ENCODE assay signal across 21 cellular contexts in the genomic region with DNA sequence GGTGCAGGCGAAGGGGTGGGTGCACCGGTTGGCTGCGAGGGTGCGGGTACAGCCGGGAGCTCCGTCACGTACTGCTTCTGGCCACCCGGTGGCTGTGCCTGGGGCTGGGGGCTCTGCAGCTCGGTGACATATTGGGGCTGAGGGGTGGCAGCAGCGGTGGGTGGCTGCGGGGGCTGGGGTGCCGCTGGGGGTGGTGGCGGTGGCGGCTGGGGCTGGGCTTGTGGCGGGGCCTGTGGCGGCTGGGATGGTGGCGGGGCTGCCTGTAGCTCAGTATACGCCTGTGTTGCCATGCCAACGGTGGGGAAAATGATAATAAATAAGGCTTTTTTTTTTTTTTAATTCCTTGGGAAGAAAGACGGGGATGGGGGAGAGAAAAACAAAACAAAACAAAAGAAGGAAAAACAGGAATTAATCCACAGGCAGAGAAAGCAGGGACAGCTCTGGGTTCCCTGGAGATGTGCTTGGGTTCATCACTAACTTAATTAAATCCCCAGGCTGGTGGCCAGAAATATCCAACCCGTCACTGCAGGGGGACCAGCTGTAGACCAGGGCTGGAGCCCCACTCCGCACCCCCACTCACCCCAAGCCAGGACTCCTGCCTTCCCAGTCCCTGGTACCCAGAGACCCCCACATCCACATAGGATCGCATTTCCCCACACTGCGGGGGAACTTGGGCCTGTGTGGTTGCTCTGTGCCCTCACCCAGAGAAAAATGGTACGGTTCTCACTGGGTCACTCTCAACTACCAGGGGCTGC. TPM values are rescaled to one million over a fixed set of nuclear protein-coding genes. Genes with fewer than 3 reads are reported as not detected.
DNase-seq lines count a peak whose midpoint lies in the region; ATAC-seq, FAIRE-seq and TF ChIP-seq lines count a peak whose summit lies in the region.
"Had no signal": no experiment of that assay in that cellular context is flagged by ENCODE, and none has a peak within 500 bp of the region (broad histone marks: within the 10 kb centered on the region; RNA-seq: fewer than 3 reads in every experiment).

No MANE protein-coding gene starts in this region.

- no peaks in the 10 kb centered on the region for H3K27me3 ChIP-seq in IMR-90 (ENCODE audit: control insufficient read depth, insufficient read depth, low read length)
- H3K27me3 ChIP-seq in H1 (replicated peaks in 1 of 4; ENCODE audit: control insufficient read depth in 3 of 4, extremely low read depth in 1 of 4, insufficient read depth in 3 of 4, low read length in 3 of 4), result no peaks in the 10 kb centered on the region
- no peaks in the 10 kb centered on the region for H3K27me3 ChIP-seq in small intestine (ENCODE audit: control insufficient read depth in 2 of 2, insufficient read depth in 2 of 2, low read length in 2 of 2)

- H2BK5ac ChIP-seq in IMR-90 (ENCODE audit: low read depth, low read length, poor library complexity, severe bottlenecking), result no peak overlapping the region
- no peak overlapping the region for H2BK5ac ChIP-seq in H1 (ENCODE audit: low read depth, low read length)

- H3K14ac ChIP-seq in IMR-90 (replicated peaks; ENCODE audit: low read depth, low read length) (no peak overlapping the region), H1 (ENCODE audit: insufficient read length) (no peak overlapping the region)

- no peak overlapping the region for H2BK12ac ChIP-seq in H1 (ENCODE audit: low read depth, low read length)

- H3K9me3 ChIP-seq in IMR-90 (ENCODE audit: control insufficient read depth, insufficient read depth, low read length) (peaks cover 4% of the 10 kb centered on the region), H1 (ENCODE audit: insufficient read depth in 2 of 2, low read depth in 1 of 2, low read length in 1 of 2) (peaks cover under 1 to 4% of the 10 kb centered on the region in 2 experiments; a peak in 3 of 4 replicates), small intestine (ENCODE audit: control insufficient read depth, low read depth) (no peaks in the 10 kb centered on the region)
- H3K9me3 ChIP-seq: thoracic aorta had no signal

- no peaks in the 10 kb centered on the region; a peak in 1 of 4 replicates for H3K79me2 ChIP-seq in H1 (ENCODE audit: control insufficient read depth in 1 of 2, insufficient read depth in 2 of 2, low read length in 2 of 2)

- no peak overlapping the region for H3K27ac ChIP-seq in IMR-90 (ENCODE audit: insufficient read depth, low read length)
- H3K27ac ChIP-seq in H1 (ENCODE audit: low read depth, low read length), result peak overlapping the region; percentile 45; the same call in 1 of the 2 replicates
- peak overlapping the region in 1 of 2 donors; percentile 11 for H3K27ac ChIP-seq in small intestine (ENCODE audit: low read depth in 1 of 2, low read length in 1 of 2)
- H3K27ac ChIP-seq: thoracic aorta had no signal

- no peak overlapping the region for H3K23ac ChIP-seq in IMR-90 (ENCODE audit: low read depth, low read length)
- no peak overlapping the region for H3K23ac ChIP-seq in H1 (ENCODE audit: insufficient read length)

- no peak overlapping the region for H4K5ac ChIP-seq in IMR-90 (ENCODE audit: low read depth, low read length)
- H4K5ac ChIP-seq in H1 (ENCODE audit: insufficient read length, low read depth, low read length), result no peak overlapping the region

- DNase-seq in activated naive CD4-positive, alpha-beta T cell treated with anti-CD3 and anti-CD28 coated beads, Interleukin-2, amount 10 ng/mL, durations not matched to agents 7 days and 5 days, result no peak
- no peak for DNase-seq in activated naive CD4-positive, alpha-beta T cell treated with anti-CD3 and anti-CD28 coated beads, Interleukin-2, amount 50 U/mL, for 72 hours (ENCODE audit: low spot score in 2 of 2)
- DNase-seq in IMR-90 (no peak), H1 (ENCODE audit: low read depth in 1 of 2, low spot score in 2 of 2) (no peak), nephron progenitor cell (no peak), small intestine (no peak), SHP77 treated with DMSO at 0.1 percent for 48 hours (lab: John Stamatoyannopoulos, UW) (no peak)
- DNase-seq: activated CD4-positive, alpha-beta T cell treated with anti-CD3 and anti-CD28 coated beads for 36 hours; cortex of kidney; NCI-H1417 treated with DMSO at 0.1 percent for 48 hours; NCI-H526; T-cell had no signal

- H3K4me1 Mint-ChIP-seq in activated naive CD4-positive, alpha-beta T cell treated with anti-CD3 and anti-CD28 coated beads, Interleukin-2, amount 10 ng/mL, durations not matched to agents 7 days and 5 days, result peaks cover 20% of the 10 kb centered on the region
- peaks cover 22% of the 10 kb centered on the region for H3K4me1 Mint-ChIP-seq in nephron progenitor cell

- no peak for TF ChIP-seq POLR2A in IMR-90 (IDR thresholded peaks at IDR 0.05; ENCODE audit: low read depth, low read length)
- TF ChIP-seq POLR2A in H1 (IDR thresholded peaks at IDR 0.05; ENCODE audit: control extremely low read depth in 1 of 2, low read depth in 2 of 2, low read length in 2 of 2), result no peak

- H3K36me3 ChIP-seq in IMR-90 (ENCODE audit: control insufficient read depth, insufficient read depth, low read length) (peaks cover 19% of the 10 kb centered on the region), H1 (ENCODE audit: control insufficient read depth in 2 of 4, insufficient read depth in 4 of 4, low read length in 3 of 4) (no peaks in the 10 kb centered on the region; a peak in 2 of 8 replicates), small intestine (ENCODE audit: control insufficient read depth in 2 of 2, insufficient read depth in 2 of 2, low read length in 2 of 2) (peaks cover 0 to 8% of the 10 kb centered on the region in 2 donors)

- H2BK20ac ChIP-seq in IMR-90 (ENCODE audit: low read depth, low read length) (no peak overlapping the region), H1 (ENCODE audit: low read length) (no peak overlapping the region)

- no TSS peak for BruUV-seq in IMR-90 (replicated peaks; lab: Mats Ljungman, UMichigan)

- dilution Hi-C loops in IMR-90 (cut with HindIII; ENCODE audit: low sequenced_read_pairs, unreplicated experiment), result no loop called here

- no peaks in the 10 kb centered on the region for H3K4me1 ChIP-seq in IMR-90 (ENCODE audit: control insufficient read depth, insufficient read depth, low read length)
- peaks cover 0 to 6% (median 2%) of the 10 kb centered on the region in 4 experiments; a peak in 5 of 7 replicates for H3K4me1 ChIP-seq in H1 (replicated peaks in 1 of 4; ENCODE audit: control insufficient read depth in 3 of 4, insufficient read depth in 4 of 4, low read length in 3 of 4)
- H3K4me1 ChIP-seq in small intestine (ENCODE audit: control insufficient read depth in 2 of 2, insufficient read depth in 1 of 2, low read depth in 1 of 2, low read length in 1 of 2), result no peaks in the 10 kb centered on the region

- H3K27me3 Mint-ChIP-seq in activated naive CD4-positive, alpha-beta T cell treated with anti-CD3 and anti-CD28 coated beads, Interleukin-2, amount 10 ng/mL, durations not matched to agents 7 days and 5 days, result no peaks in the 10 kb centered on the region
- H3K27me3 Mint-ChIP-seq in nephron progenitor cell (ENCODE audit: low read depth, poor library complexity), result no peaks in the 10 kb centered on the region
- H3K27me3 Mint-ChIP-seq: activated CD4-positive, alpha-beta T cell treated with anti-CD3 and anti-CD28 coated beads for 36 hours; T-cell had no signal

- TF ChIP-seq CTCF in IMR-90 (conservative IDR thresholded peaks at IDR 0.05; ENCODE audit: low read depth, low read length) (no peak), H1 (IDR thresholded peaks at IDR 0.05; ENCODE audit: control extremely low read depth in 1 of 3, insufficient read depth in 1 of 3, low read depth in 1 of 3, low read length in 3 of 3) (no peak), nephron progenitor cell (IDR thresholded peaks at IDR 0.05) (no peak)

- intact Hi-C loops in IMR-90 (cut with micrococcal nuclease), result no loop called here

- H4K8ac ChIP-seq in IMR-90 (ENCODE audit: low read depth in 2 of 2, low read length in 2 of 2), result no peak overlapping the region
- H4K8ac ChIP-seq in H1 (ENCODE audit: extremely low read depth, insufficient read depth, low read length), result no peak overlapping the region

- peaks cover 16 to 34% of the 10 kb centered on the region in 2 experiments for H3K79me1 ChIP-seq in IMR-90 (ENCODE audit: low read depth in 1 of 2, low read length in 2 of 2)
- peaks cover 6% of the 10 kb centered on the region; the same call in 1 of the 2 replicates for H3K79me1 ChIP-seq in H1 (ENCODE audit: low read depth, low read length)

- no peaks in the 10 kb centered on the region for H3K23me2 ChIP-seq in H1 (ENCODE audit: low read depth, low read length)

- H3K4me2 ChIP-seq in IMR-90 (ENCODE audit: low read depth, low read length) (no peak overlapping the region), H1 (ENCODE audit: insufficient read depth in 1 of 2, low read depth in 2 of 2, low read length in 2 of 2) (no peak overlapping the region)

- no peak overlapping the region for H3K9ac ChIP-seq in IMR-90 (ENCODE audit: low read depth, low read length)
- H3K9ac ChIP-seq in H1 (replicated peaks in 1 of 4; ENCODE audit: extremely low read depth in 1 of 4, low read depth in 3 of 4, low read length in 3 of 4), result no peak overlapping the region; a peak in 1 of 7 replicates

- no peak for TF ChIP-seq RAD21 in IMR-90 (IDR thresholded peaks at IDR 0.05; ENCODE audit: low read length)
- TF ChIP-seq RAD21 in H1 (IDR thresholded peaks at IDR 0.05 in 1 of 2, conservative IDR thresholded peaks at IDR 0.05 in 1 of 2; ENCODE audit: low read depth in 2 of 2, low read length in 2 of 2), result no peak

- peaks cover 41% of the 10 kb centered on the region for H3K36me3 Mint-ChIP-seq in activated naive CD4-positive, alpha-beta T cell treated with anti-CD3 and anti-CD28 coated beads, Interleukin-2, amount 10 ng/mL, durations not matched to agents 7 days and 5 days
- peaks cover 5 to 18% of the 10 kb centered on the region in 2 donors for H3K36me3 Mint-ChIP-seq in activated naive CD4-positive, alpha-beta T cell treated with anti-CD3 and anti-CD28 coated beads, Interleukin-2, amount 50 U/mL, for 72 hours
- H3K36me3 Mint-ChIP-seq in nephron progenitor cell (ENCODE audit: low read depth), result peaks cover 37% of the 10 kb centered on the region

- H3K4ac ChIP-seq in IMR-90 (ENCODE audit: low read depth, low read length) (no peak overlapping the region), H1 (replicated peaks; ENCODE audit: insufficient read length, low read depth, low read length) (no peak overlapping the region)

- no peak overlapping the region for H3K4me3 Mint-ChIP-seq in activated naive CD4-positive, alpha-beta T cell treated with anti-CD3 and anti-CD28 coated beads, Interleukin-2, amount 10 ng/mL, durations not matched to agents 7 days and 5 days
- H3K4me3 Mint-ChIP-seq in nephron progenitor cell, result no peak overlapping the region
- H3K4me3 Mint-ChIP-seq: activated CD4-positive, alpha-beta T cell treated with anti-CD3 and anti-CD28 coated beads for 36 hours; nephron; stimulated activated effector memory CD8-positive, alpha-beta T cell treated with anti-CD3 and anti-CD28 coated beads, Interleukin-12 subunit alpha, Interleukin-12 subunit beta, amount 100 ng/mL, for 72 hours; T-cell had no signal

- TF ChIP-seq EP300 in H1 (IDR thresholded peaks at IDR 0.05; ENCODE audit: borderline replicate concordance in 1 of 2, low read depth in 2 of 2, low read length in 2 of 2), result no peak

- FAIRE-seq in H1 (lab: Jason Lieb, UNC) (no peak), small intestine (lab: Jason Lieb, UNC) (no peak)
- FAIRE-seq: frontal cortex, GM12878, H54 had no signal

- H2AK5ac ChIP-seq in IMR-90 (ENCODE audit: low read depth, low read length) (no peak overlapping the region), H1 (ENCODE audit: low read depth, low read length) (no peak overlapping the region)

- H4K91ac ChIP-seq in IMR-90 (ENCODE audit: insufficient read depth, low read depth, low read length) (no peak overlapping the region), H1 (replicated peaks; ENCODE audit: insufficient read length, low read length) (no peak overlapping the region)

- peaks cover 7% of the 10 kb centered on the region for H3K9me1 ChIP-seq in IMR-90 (ENCODE audit: insufficient read depth, low read length)

- H4K20me1 ChIP-seq in IMR-90 (ENCODE audit: insufficient read depth, low read length), result peaks cover 5% of the 10 kb centered on the region; the same call in 1 of the 2 replicates
- peaks cover 3% of the 10 kb centered on the region in 2 experiments for H4K20me1 ChIP-seq in H1 (replicated peaks in 1 of 2; ENCODE audit: control insufficient read depth in 1 of 2, insufficient read depth in 2 of 2, low read length in 2 of 2)

- POLR2A ChIA-PET in IMR-90 (lab: Charles Lee; ENCODE audit: unreplicated experiment), result no interaction called here
- POLR2A ChIA-PET in H1 (lab: Charles Lee; ENCODE audit: partially characterized antibody), result interaction anchor here (0.6 to 3.4 kb wide), 5 partner anchors 9 to 166 kb away, joined by 3 to 12 read pairs (median 5); a partner anchor contains a TSS

- peaks cover 2% of the 10 kb centered on the region for H3K9me3 Mint-ChIP-seq in activated naive CD4-positive, alpha-beta T cell treated with anti-CD3 and anti-CD28 coated beads, Interleukin-2, amount 10 ng/mL, durations not matched to agents 7 days and 5 days
- peaks cover 0 to 2% of the 10 kb centered on the region in 2 donors for H3K9me3 Mint-ChIP-seq in activated naive CD4-positive, alpha-beta T cell treated with anti-CD3 and anti-CD28 coated beads, Interleukin-2, amount 50 U/mL, for 72 hours
- peaks cover 2% of the 10 kb centered on the region for H3K9me3 Mint-ChIP-seq in nephron progenitor cell
- H3K9me3 Mint-ChIP-seq: stimulated activated effector memory CD8-positive, alpha-beta T cell treated with anti-CD3 and anti-CD28 coated beads, Interleukin-12 subunit alpha, Interleukin-12 subunit beta, amount 100 ng/mL, for 72 hours had no signal

- peak overlapping the region; percentile 38 for H3K27ac Mint-ChIP-seq in activated naive CD4-positive, alpha-beta T cell treated with anti-CD3 and anti-CD28 coated beads, Interleukin-2, amount 10 ng/mL, durations not matched to agents 7 days and 5 days
- peak overlapping the region in 1 of 2 donors; percentile 82 for H3K27ac Mint-ChIP-seq in activated naive CD4-positive, alpha-beta T cell treated with anti-CD3 and anti-CD28 coated beads, Interleukin-2, amount 50 U/mL, for 72 hours
- peak overlapping the region; percentile 89 for H3K27ac Mint-ChIP-seq in nephron progenitor cell
- H3K27ac Mint-ChIP-seq: activated CD4-positive, alpha-beta T cell treated with anti-CD3 and anti-CD28 coated beads for 36 hours had no signal

- CTCF ChIA-PET in activated naive CD4-positive, alpha-beta T cell treated with anti-CD3 and anti-CD28 coated beads, Interleukin-2, amount 10 ng/mL, durations not matched to agents 7 days and 5 days (lab: Charles Lee), result no interaction called here
- CTCF ChIA-PET in IMR-90 (lab: Yijun Ruan, JAX), result no interaction called here
- CTCF ChIA-PET in H1 (lab: Charles Lee; ENCODE audit: partially characterized antibody), result interaction anchor here (0.6 to 4.2 kb wide), 7 partner anchors 9 to 309 kb away, joined by 3 to 14 read pairs (median 5); no protein-coding TSS in a partner anchor

- in situ Hi-C loops in IMR-90 (cut with MboI; ENCODE audit: low sequenced_read_pairs), result no loop called here

- H2AK9ac ChIP-seq in IMR-90 (replicated peaks; ENCODE audit: low read depth, low read length, poor library complexity), result peak overlapping the region; percentile 39

- H3K56ac ChIP-seq in IMR-90 (ENCODE audit: extremely low read depth, insufficient read depth, low read length) (no peak overlapping the region), H1 (replicated peaks; ENCODE audit: insufficient read length, low read depth, low read length) (no peak overlapping the region)

- no peak for ATAC-seq in activated naive CD4-positive, alpha-beta T cell treated with anti-CD3 and anti-CD28 coated beads, Interleukin-2, amount 50 U/mL, for 72 hours
- no peak for ATAC-seq in IMR-90 (ENCODE audit: low read depth)
- ATAC-seq in GM18519 (IDR thresholded peaks at IDR 0.05; ENCODE audit: low FRiP score, unreplicated experiment), result no peak
- ATAC-seq: activated CD4-positive, alpha-beta T cell treated with anti-CD3 and anti-CD28 coated beads for 36 hours; GM12878; stimulated activated effector memory CD8-positive, alpha-beta T cell treated with anti-CD3 and anti-CD28 coated beads, Interleukin-12 subunit alpha, Interleukin-12 subunit beta, amount 100 ng/mL, for 72 hours had no signal

- 90% methylated on average over 7 of the region's 25 CpGs; no CpG with 5 or more reads in 1 of the 2 experiments for WGBS in IMR-90 (ENCODE audit: extremely low coverage in 2 of 2, insufficient read length in 1 of 2), 2 experiments
- WGBS in H1 (ENCODE audit: extremely low coverage in 1 of 2, insufficient coverage in 1 of 2, insufficient read length in 1 of 2, insufficient replicate concordance in 2 of 2, low coverage in 1 of 2, low lambda C conversion rate in 2 of 2, missing lambda C conversion rate in 1 of 2), 2 experiments, result 90% methylated on average over 11 of the region's 25 CpGs; no CpG with 5 or more reads in 1 of the 2 experiments
- 80 to 92% (median 86%) methylated on average over 23 to 25 of the region's 25 CpGs for WGBS in small intestine, 3 donors

- H2BK15ac ChIP-seq in IMR-90 (ENCODE audit: low read depth, low read length) (no peak overlapping the region), H1 (ENCODE audit: low read length) (no peak overlapping the region)

- H2BK120ac ChIP-seq in IMR-90 (ENCODE audit: low read depth, low read length) (no peak overlapping the region), H1 (replicated peaks; ENCODE audit: low read depth, low read length) (no peak overlapping the region)

- no peak overlapping the region for H3K18ac ChIP-seq in IMR-90 (ENCODE audit: low read depth, low read length)
- no peak overlapping the region for H3K18ac ChIP-seq in H1 (ENCODE audit: extremely low read depth, low read length)

- H3K4me3 ChIP-seq in IMR-90 (ENCODE audit: insufficient read depth, low read depth, low read length), result no peak overlapping the region
- H3K4me3 ChIP-seq in H1 (ENCODE audit: extremely low read depth in 1 of 4, insufficient read depth in 2 of 4, low read depth in 3 of 4, low read length in 4 of 4), result no peak overlapping the region
- no peak overlapping the region for H3K4me3 ChIP-seq in small intestine (ENCODE audit: low read depth in 1 of 2, low read length in 2 of 2)
- H3K4me3 ChIP-seq: GM12878, thoracic aorta had no signal

- H2AFZ ChIP-seq in IMR-90 (replicated peaks; ENCODE audit: low read length, poor library complexity) (no peak overlapping the region), H1 (ENCODE audit: low read length) (no peak overlapping the region)

RNA-seq across cellular contexts. Expression of a gene that starts 12.4 kb away (rescaled TPM):
- 10 to 100 TPM in 1 of 2 donors, 1 to 10 TPM in 1; 9.7 to 14.5 TPM for total RNA-seq in activated naive CD4-positive, alpha-beta T cell treated with anti-CD3 and anti-CD28 coated beads, Interleukin-2, amount 50 U/mL, for 72 hours
- 0.36 and 0.83 TPM in 2 replicates for total RNA-seq in IMR-90 (2012; rRNA removed)
- polyA plus RNA-seq in IMR-90 (2012; rRNA removed) (3.1 TPM in 2 replicates), H1 (2011; rRNA removed) (4.9 and 10.4 TPM in 2 replicates), small intestine (1 to 10 TPM; 3.8 to 6.0 (median 4.9) TPM)
- polyA plus RNA-seq in IMR-90 (2012; cell fraction: cytosol; rRNA removed), result 1.9 and 3.0 TPM in 2 replicates
- 6.2 and 20.2 TPM in 2 replicates for polyA plus RNA-seq in IMR-90 (2012; cell fraction: nucleus; rRNA removed; ENCODE audit: low replicate concordance)
- total RNA-seq in H1 (2021; fragmentation: NEBNext Ultra II Directional; extraction: Animal tissue kit (Norgen Biotek cat#: 25700)), result 16.1 and 17.0 TPM in 2 replicates
- 3.4 TPM for polyA plus RNA-seq in H1 (2011; cell fraction: cytosol; rRNA removed)
- 13.6 TPM for polyA plus RNA-seq in H1 (2011; cell fraction: nucleus; rRNA removed)
- polyA plus RNA-seq in H1 (2012, experiment 1 of 2), result 10.7 to 19.4 TPM (median 17.4 TPM) in 4 replicates
- polyA plus RNA-seq in H1 (2012, experiment 2 of 2), result 11.3 TPM
- 8.7 TPM for polyA plus RNA-seq in H1 (2013, experiment 1 of 2)
- polyA plus RNA-seq in H1 (2013, experiment 2 of 2), result 8.1 TPM
- 1.9 and 2.7 TPM in 2 replicates for polyA minus RNA-seq in H1 (2011; rRNA and poly(A)+ RNA removed)
- polyA minus RNA-seq in H1 (2011; cell fraction: cytosol; rRNA and poly(A)+ RNA removed), result 19.2 TPM
- 9.3 TPM for polyA minus RNA-seq in H1 (2011; cell fraction: nucleus; rRNA and poly(A)+ RNA removed)

RNA-seq across cellular contexts. Expression of a gene that starts 34.2 kb away (rescaled TPM):
- not detected for total RNA-seq in activated naive CD4-positive, alpha-beta T cell treated with anti-CD3 and anti-CD28 coated beads, Interleukin-2, amount 50 U/mL, for 72 hours
- not detected in 2 replicates for total RNA-seq in IMR-90 (2012; rRNA removed)
- not detected in 2 replicates for polyA plus RNA-seq in IMR-90 (2012; rRNA removed)
- not detected in 2 replicates for polyA plus RNA-seq in IMR-90 (2012; cell fraction: cytosol; rRNA removed)
- polyA plus RNA-seq in IMR-90 (2012; cell fraction: nucleus; rRNA removed; ENCODE audit: low replicate concordance), result not detected in 2 replicates
- not detected in 2 replicates for total RNA-seq in H1 (2021; fragmentation: NEBNext Ultra II Directional; extraction: Animal tissue kit (Norgen Biotek cat#: 25700))
- not detected in 2 replicates for polyA plus RNA-seq in H1 (2011; rRNA removed)
- not detected for polyA plus RNA-seq in H1 (2011; cell fraction: cytosol; rRNA removed)
- not detected for polyA plus RNA-seq in H1 (2011; cell fraction: nucleus; rRNA removed)
- not detected in 4 replicates for polyA plus RNA-seq in H1 (2012, experiment 1 of 2)
- polyA plus RNA-seq in H1 (2012, experiment 2 of 2), result not detected
- polyA plus RNA-seq in H1 (2013, experiment 1 of 2), result not detected
- not detected for polyA plus RNA-seq in H1 (2013, experiment 2 of 2)
- not detected in 2 replicates for polyA minus RNA-seq in H1 (2011; rRNA and poly(A)+ RNA removed)
- not detected for polyA minus RNA-seq in H1 (2011; cell fraction: cytosol; rRNA and poly(A)+ RNA removed)
- polyA minus RNA-seq in H1 (2011; cell fraction: nucleus; rRNA and poly(A)+ RNA removed), result not detected
- polyA plus RNA-seq in small intestine, result not detected
- total RNA-seq: A673; activated CD4-positive, alpha-beta T cell treated with anti-CD3 and anti-CD28 coated beads for 36 hours; frontal cortex; GM12878; posterior vena cava; T-cell; thoracic aorta had no signal
- polyA plus RNA-seq: GM12878 had no signal

RNA-seq across cellular contexts. Expression of a gene that starts 37.8 kb away (rescaled TPM):
- 10 to 100 TPM; 59.6 to 68.0 TPM for total RNA-seq in activated naive CD4-positive, alpha-beta T cell treated with anti-CD3 and anti-CD28 coated beads, Interleukin-2, amount 50 U/mL, for 72 hours
- total RNA-seq in IMR-90 (2012; rRNA removed), result 2.8 and 2.9 TPM in 2 replicates
- polyA plus RNA-seq in IMR-90 (2012; rRNA removed), result 4.7 and 5.1 TPM in 2 replicates
- 4.8 and 5.1 TPM in 2 replicates for polyA plus RNA-seq in IMR-90 (2012; cell fraction: cytosol; rRNA removed)
- polyA plus RNA-seq in IMR-90 (2012; cell fraction: nucleus; rRNA removed; ENCODE audit: low replicate concordance), result 2.6 and 3.3 TPM in 2 replicates
- 14.7 and 15.1 TPM in 2 replicates for total RNA-seq in H1 (2021; fragmentation: NEBNext Ultra II Directional; extraction: Animal tissue kit (Norgen Biotek cat#: 25700))
- 9.9 and 10.8 TPM in 2 replicates for polyA plus RNA-seq in H1 (2011; rRNA removed)
- 10.1 TPM for polyA plus RNA-seq in H1 (2011; cell fraction: cytosol; rRNA removed)
- polyA plus RNA-seq in H1 (2011; cell fraction: nucleus; rRNA removed), result 10.7 TPM
- 10.1 to 14.2 TPM (median 12.6 TPM) in 4 replicates for polyA plus RNA-seq in H1 (2012, experiment 1 of 2)
- 12.9 TPM for polyA plus RNA-seq in H1 (2012, experiment 2 of 2)
- 24.7 TPM for polyA plus RNA-seq in H1 (2013, experiment 1 of 2)
- 24.8 TPM for polyA plus RNA-seq in H1 (2013, experiment 2 of 2)
- polyA minus RNA-seq in H1 (2011; rRNA and poly(A)+ RNA removed), result 5.9 TPM in 2 replicates
- 8.6 TPM for polyA minus RNA-seq in H1 (2011; cell fraction: cytosol; rRNA and poly(A)+ RNA removed)
- polyA minus RNA-seq in H1 (2011; cell fraction: nucleus; rRNA and poly(A)+ RNA removed), result 3.5 TPM
- 1 to 10 TPM in 2 of 3 donors, under 1 TPM in 1; 0.45 to 4.9 (median 1.4) TPM for polyA plus RNA-seq in small intestine

RNA-seq across cellular contexts. Expression of a gene that starts 41.4 kb away (rescaled TPM):
- 10 to 100 TPM; 59.0 to 90.0 TPM for total RNA-seq in activated naive CD4-positive, alpha-beta T cell treated with anti-CD3 and anti-CD28 coated beads, Interleukin-2, amount 50 U/mL, for 72 hours
- 6.8 and 7.5 TPM in 2 replicates for total RNA-seq in IMR-90 (2012; rRNA removed)
- polyA plus RNA-seq in IMR-90 (2012; rRNA removed) (31.0 and 31.9 TPM in 2 replicates), H1 (2011; rRNA removed) (80.8 and 127 TPM in 2 replicates), small intestine (10 to 100 TPM; 14.1 to 26.8 (median 17.7) TPM)
- 12.6 and 27.6 TPM in 2 replicates for polyA plus RNA-seq in IMR-90 (2012; cell fraction: cytosol; rRNA removed)
- polyA plus RNA-seq in IMR-90 (2012; cell fraction: nucleus; rRNA removed; ENCODE audit: low replicate concordance), result 116 and 298 TPM in 2 replicates
- total RNA-seq in H1 (2021; fragmentation: NEBNext Ultra II Directional; extraction: Animal tissue kit (Norgen Biotek cat#: 25700)), result 68.7 and 77.1 TPM in 2 replicates
- polyA plus RNA-seq in H1 (2011; cell fraction: cytosol; rRNA removed), result 69.0 TPM
- polyA plus RNA-seq in H1 (2011; cell fraction: nucleus; rRNA removed), result 277 TPM
- polyA plus RNA-seq in H1 (2012, experiment 1 of 2), result 53.4 to 97.6 TPM (median 89.3 TPM) in 4 replicates
- polyA plus RNA-seq in H1 (2012, experiment 2 of 2), result 56.8 TPM
- 47.2 TPM for polyA plus RNA-seq in H1 (2013, experiment 1 of 2)
- 42.2 TPM for polyA plus RNA-seq in H1 (2013, experiment 2 of 2)
- polyA minus RNA-seq in H1 (2011; rRNA and poly(A)+ RNA removed), result 36.7 and 59.9 TPM in 2 replicates
- polyA minus RNA-seq in H1 (2011; cell fraction: cytosol; rRNA and poly(A)+ RNA removed), result 32.1 TPM
- polyA minus RNA-seq in H1 (2011; cell fraction: nucleus; rRNA and poly(A)+ RNA removed), result 66.5 TPM

RNA-seq across cellular contexts. Expression of a gene that starts 55.5 kb away (rescaled TPM):
- total RNA-seq in activated naive CD4-positive, alpha-beta T cell treated with anti-CD3 and anti-CD28 coated beads, Interleukin-2, amount 50 U/mL, for 72 hours, result under 1 TPM in 1 of 2 donors, not detected in 1; 0.34 TPM
- total RNA-seq in IMR-90 (2012; rRNA removed), result under 0.01 TPM in 2 replicates
- polyA plus RNA-seq in IMR-90 (2012; rRNA removed) (2.3 and 2.4 TPM in 2 replicates), H1 (2011; rRNA removed) (1.0 and 2.3 TPM in 2 replicates), small intestine (1 to 10 TPM in 1 of 3 donors, not detected in 2; 1.7 TPM)
- polyA plus RNA-seq in IMR-90 (2012; cell fraction: cytosol; rRNA removed), result 4.0 and 5.7 TPM in 2 replicates
- polyA plus RNA-seq in IMR-90 (2012; cell fraction: nucleus; rRNA removed; ENCODE audit: low replicate concordance), result 2.6 and 6.9 TPM in 2 replicates
- total RNA-seq in H1 (2021; fragmentation: NEBNext Ultra II Directional; extraction: Animal tissue kit (Norgen Biotek cat#: 25700)), result 0.75 and 1.5 TPM in 2 replicates
- 1.8 TPM for polyA plus RNA-seq in H1 (2011; cell fraction: cytosol; rRNA removed)
- polyA plus RNA-seq in H1 (2011; cell fraction: nucleus; rRNA removed), result 2.7 TPM
- 0.61 to 2.0 TPM (median 1.5 TPM) in 4 replicates for polyA plus RNA-seq in H1 (2012, experiment 1 of 2)
- 1.7 TPM for polyA plus RNA-seq in H1 (2012, experiment 2 of 2)
- polyA plus RNA-seq in H1 (2013, experiment 1 of 2), result 0.18 TPM
- polyA plus RNA-seq in H1 (2013, experiment 2 of 2), result 0.68 TPM
- polyA minus RNA-seq in H1 (2011; rRNA and poly(A)+ RNA removed), result 0.22 TPM in 1 of 2 replicates, not detected in the other
- polyA minus RNA-seq in H1 (2011; cell fraction: cytosol; rRNA and poly(A)+ RNA removed), result not detected
- polyA minus RNA-seq in H1 (2011; cell fraction: nucleus; rRNA and poly(A)+ RNA removed), result 1.2 TPM
- total RNA-seq: A673, GM12878 had no signal
